Comparison of ENCODE assay signal across 9 cellular contexts in genomic region chr11:35157814-35158213, GRCh38. TPM values are rescaled to one million over a fixed set of nuclear protein-coding genes. Genes with fewer than 3 reads are reported as not detected.
DNase-seq lines count a peak whose midpoint lies in the region; ATAC-seq and TF ChIP-seq lines count a peak whose summit lies in the region.
"Had no signal": no experiment of that assay in that cellular context is flagged by ENCODE, and none has a peak within 500 bp of the region (broad histone marks: within the 10 kb centered on the region; RNA-seq: fewer than 3 reads in every experiment).

No MANE protein-coding gene starts in this region.

- POLR2A ChIA-PET in CD8-positive, alpha-beta T cell (lab: Charles Lee), result interaction anchor here (1.0 to 14.0 kb wide), 6 partner anchors 10 to 117 kb away, joined by 3 to 203 read pairs (median 6); partner anchors contain the start of gene CD44
- POLR2A ChIA-PET in Panc1 (lab: Charles Lee), result no interaction called here

- H3K27ac ChIP-seq in CD8-positive, alpha-beta T cell (ENCODE audit: low read depth, low read length), result no peak overlapping the region
- H3K27ac ChIP-seq in Panc1 (ENCODE audit: low read length) (peak overlapping the region; percentile 99), gastrocnemius medialis (peak overlapping the region; percentile 12 to 47 (median 30))

- H3K4me3 Mint-ChIP-seq in CD8-positive, alpha-beta T cell, result peak overlapping the region; percentile 26
- H3K4me3 Mint-ChIP-seq in endothelial cell (ENCODE audit: unreplicated experiment), result no peak overlapping the region
- H3K4me3 Mint-ChIP-seq: neural crest cell had no signal

- H3K4me1 Mint-ChIP-seq in CD8-positive, alpha-beta T cell (ENCODE audit: low read depth), result peaks cover 100% of the 10 kb centered on the region
- peaks cover 52% of the 10 kb centered on the region for H3K4me1 Mint-ChIP-seq in endothelial cell (ENCODE audit: unreplicated experiment)

- no peak for DNase-seq in CD8-positive, alpha-beta T cell
- no peak for DNase-seq in Panc1 (ENCODE audit: low read depth, low spot score)
- no peak for DNase-seq in endothelial cell (ENCODE audit: low spot score)
- no peak for DNase-seq in gastrocnemius medialis
- DNase-seq in pons (ENCODE audit: low spot score), result no peak
- no peak for DNase-seq in NCI-H187 (lab: John Stamatoyannopoulos, UW)

- CTCF ChIA-PET in CD8-positive, alpha-beta T cell (lab: Charles Lee), result interaction anchor here (1.0 to 1.8 kb wide), 4 partner anchors 8 to 158 kb away, joined by 3 to 4 read pairs (median 4); no protein-coding TSS in a partner anchor
- CTCF ChIA-PET in Panc1 (lab: Charles Lee), result no interaction called here

- peaks cover 80% of the 10 kb centered on the region for H3K36me3 Mint-ChIP-seq in CD8-positive, alpha-beta T cell
- peaks cover 10% of the 10 kb centered on the region for H3K36me3 Mint-ChIP-seq in endothelial cell (ENCODE audit: low read depth, unreplicated experiment)

- ATAC-seq in CD8-positive, alpha-beta T cell, result no peak
- ATAC-seq in Panc1 (no peak), gastrocnemius medialis (no peak), GM21526 (IDR thresholded peaks at IDR 0.05; ENCODE audit: low FRiP score, unreplicated experiment) (no peak)

- no peaks in the 10 kb centered on the region for H3K27me3 ChIP-seq in CD8-positive, alpha-beta T cell (ENCODE audit: insufficient read depth, low read length)
- no peaks in the 10 kb centered on the region for H3K27me3 ChIP-seq in Panc1 (ENCODE audit: control insufficient read depth, insufficient read depth, low read length)
- H3K27me3 ChIP-seq in gastrocnemius medialis, result no peaks in the 10 kb centered on the region

- H3K36me3 ChIP-seq in CD8-positive, alpha-beta T cell (ENCODE audit: insufficient read depth, low read length), result no peaks in the 10 kb centered on the region
- H3K36me3 ChIP-seq in Panc1 (ENCODE audit: control insufficient read depth, insufficient read depth, low read length) (peaks cover 17% of the 10 kb centered on the region; the same call in 1 of the 2 replicates), gastrocnemius medialis (no peaks in the 10 kb centered on the region)

- no peak for TF ChIP-seq POLR2A in gastrocnemius medialis (IDR thresholded peaks at IDR 0.05)

- in situ Hi-C loops in Panc1 (cut with HindIII; ENCODE audit: low pct_unique_long_range_greater_than_20kb, low sequenced_read_pairs) (no loop called here), gastrocnemius medialis (cut with MboI; ENCODE audit: low sequenced_read_pairs in 4 of 4) (loop anchor here in 1 of 4 donors (10.0 kb wide), 1 partner anchor 57 kb away; no protein-coding TSS in a partner anchor)

- no peak for TF ChIP-seq CTCF in CD8-positive, alpha-beta T cell (IDR thresholded peaks at IDR 0.05)
- no peak for TF ChIP-seq CTCF in Panc1 (IDR thresholded peaks at IDR 0.05)
- no peak for TF ChIP-seq CTCF in endothelial cell (IDR thresholded peaks at IDR 0.05; ENCODE audit: unreplicated experiment)
- no peak for TF ChIP-seq CTCF in gastrocnemius medialis (IDR thresholded peaks at IDR 0.05 in 4 of 5, conservative IDR thresholded peaks at IDR 0.05 in 1 of 5)

- peak overlapping the region; percentile 100 for H3K27ac Mint-ChIP-seq in CD8-positive, alpha-beta T cell
- peak overlapping the region; percentile 95 for H3K27ac Mint-ChIP-seq in endothelial cell (ENCODE audit: unreplicated experiment)

- H3K9me3 Mint-ChIP-seq in CD8-positive, alpha-beta T cell, result no peaks in the 10 kb centered on the region
- no peaks in the 10 kb centered on the region for H3K9me3 Mint-ChIP-seq in endothelial cell (ENCODE audit: unreplicated experiment)
- H3K9me3 Mint-ChIP-seq: neural crest cell had no signal

- no peaks in the 10 kb centered on the region for H3K9me3 ChIP-seq in CD8-positive, alpha-beta T cell (ENCODE audit: low read length)
- H3K9me3 ChIP-seq in Panc1 (ENCODE audit: control insufficient read depth, insufficient read depth, low read depth, low read length), result no peaks in the 10 kb centered on the region
- no peaks in the 10 kb centered on the region for H3K9me3 ChIP-seq in gastrocnemius medialis

- no peak overlapping the region for H3K4me3 ChIP-seq in CD8-positive, alpha-beta T cell (ENCODE audit: low read depth, low read length)
- H3K4me3 ChIP-seq in Panc1 (ENCODE audit: low read depth in 2 of 2, low read length in 2 of 2) (peak overlapping the region in 1 of 2 experiments; percentile 21; a peak in 1 of 4 replicates), gastrocnemius medialis (no peak overlapping the region)
- H3K4me3 ChIP-seq: coronary artery had no signal

- no TSS peak for BruUV-seq in Panc1 (replicated peaks; lab: Mats Ljungman, UMichigan)

- H3K4me1 ChIP-seq in CD8-positive, alpha-beta T cell (ENCODE audit: insufficient read depth, low read length), result peaks cover 97% of the 10 kb centered on the region
- H3K4me1 ChIP-seq in Panc1 (ENCODE audit: control insufficient read depth, insufficient read depth, low read length), result peaks cover 100% of the 10 kb centered on the region
- peaks cover 8 to 29% of the 10 kb centered on the region in 2 donors for H3K4me1 ChIP-seq in gastrocnemius medialis

- no peaks in the 10 kb centered on the region for H3K27me3 Mint-ChIP-seq in CD8-positive, alpha-beta T cell (ENCODE audit: low read depth)
- peaks cover 9% of the 10 kb centered on the region for H3K27me3 Mint-ChIP-seq in endothelial cell (ENCODE audit: unreplicated experiment)

- intact Hi-C loops in CD8-positive, alpha-beta T cell (cut with DNase I, micrococcal nuclease), result no loop called here
- intact Hi-C loops in Panc1 (cut with micrococcal nuclease; ENCODE audit: unreplicated experiment), result no loop called here
- intact Hi-C loops in gastrocnemius medialis (cut with DNase I; ENCODE audit: low total_unique reads), result no loop called here

RNA-seq across cellular contexts. Expression of gene CD44, which starts 18.8 kb away (rescaled TPM):
- 1,000 to 10,000 TPM; 1,070 to 1,104 TPM for total RNA-seq in CD8-positive, alpha-beta T cell
- total RNA-seq in Panc1 (2021; ENCODE audit: unreplicated experiment), result 1,819 TPM
- 1,270 TPM for polyA plus RNA-seq in Panc1 (2012; ENCODE audit: insufficient read length)
- total RNA-seq in endothelial cell (ENCODE audit: unreplicated experiment), result 155 TPM
- 10 to 100 TPM; 19.5 to 32.5 (median 29.2) TPM for total RNA-seq in gastrocnemius medialis
